ENCODE assay signal across 1 cellular context in the genomic region with DNA sequence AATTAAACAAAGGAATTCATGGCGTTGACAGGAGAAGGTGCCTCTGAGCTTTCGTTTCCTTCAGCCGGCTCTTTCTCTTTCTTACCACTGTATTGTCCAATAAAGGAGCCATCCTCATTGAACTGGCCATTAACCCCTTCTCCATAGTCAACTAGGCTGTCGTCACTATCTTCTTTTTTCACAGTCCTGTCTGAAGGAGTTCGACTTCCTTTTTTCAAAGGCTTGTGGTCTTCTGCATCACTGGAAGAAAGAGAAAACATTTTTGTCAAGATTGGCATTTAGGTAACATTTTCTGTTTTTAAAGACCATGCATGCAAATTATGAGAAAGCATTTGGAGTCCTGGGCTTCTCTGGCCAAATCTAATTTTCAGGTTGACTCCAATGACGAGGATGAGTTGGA.
TF ChIP-seq lines count a peak whose summit lies in the region.

No MANE protein-coding gene starts in this region.

TF ChIP-seq in IMR-90, 13 proteins besides CTCF, POLR2A, EP300 and RAD21 (continued from another document):
- TF ChIP-seq ELK1 (IDR thresholded peaks at IDR 0.05; ENCODE audit: borderline replicate concordance, low read depth, low read length) (no peak), SMC3 (IDR thresholded peaks at IDR 0.05; ENCODE audit: low read depth, low read length) (no peak), NFE2L2 (IDR thresholded peaks at IDR 0.05; ENCODE audit: low read depth, low read length) (no peak), CHD1 (IDR thresholded peaks at IDR 0.05; ENCODE audit: low read depth, low read length) (no peak), MAZ (IDR thresholded peaks at IDR 0.05; ENCODE audit: borderline replicate concordance, low read depth, low read length) (no peak), RFX5 (IDR thresholded peaks at IDR 0.05; ENCODE audit: low read depth, low read length) (no peak), CEBPB (IDR thresholded peaks at IDR 0.05; ENCODE audit: low read depth, low read length) (no peak), MAFK (IDR thresholded peaks at IDR 0.05; ENCODE audit: low read depth, low read length) (no peak), BHLHE40 (IDR thresholded peaks at IDR 0.05; ENCODE audit: low read depth, low read length) (no peak), MXI1 (IDR thresholded peaks at IDR 0.05; ENCODE audit: borderline replicate concordance, low read depth, low read length) (no peak), USF2 (IDR thresholded peaks at IDR 0.05; ENCODE audit: low read depth, low read length) (no peak), RCOR1 (IDR thresholded peaks at IDR 0.05; ENCODE audit: insufficient replicate concordance, low read length) (no peak)
